In the genomic region with DNA sequence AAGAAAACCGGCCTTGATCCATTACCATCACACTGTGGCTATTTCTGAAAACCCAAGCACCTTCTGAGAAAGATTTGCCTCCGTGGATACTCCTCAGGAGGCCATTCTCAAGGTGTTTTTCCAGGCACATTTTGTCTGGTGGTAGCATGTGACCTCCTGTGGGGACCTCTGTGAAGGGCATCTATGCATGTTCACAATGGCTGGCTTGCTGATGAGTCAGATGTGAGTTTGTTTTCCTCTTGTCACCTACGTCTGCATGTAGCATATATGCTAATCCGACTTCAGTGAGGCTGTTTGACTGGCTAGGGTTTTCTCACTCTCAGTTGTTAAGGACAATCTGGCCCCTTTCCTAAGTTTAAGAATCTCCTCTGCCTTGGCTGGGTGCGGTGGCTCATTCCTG, we compare ENCODE assay signal across 15 cellular contexts. TPM values are rescaled to one million over a fixed set of nuclear protein-coding genes. Genes with fewer than 3 reads are reported as not detected.
"Had no signal": no experiment of that assay in that cellular context is flagged by ENCODE, and none has a peak within 500 bp of the region (broad histone marks: within the 10 kb centered on the region; RNA-seq: fewer than 3 reads in every experiment).

No MANE protein-coding gene starts in this region.

RNA-seq across cellular contexts. Expression of a gene that starts 55.1 kb away (rescaled TPM):
- total RNA-seq: lower lobe of right lung; myocyte; natural killer cell treated with Interleukin-12 subunit alpha and Interleukin-12 subunit beta and Interleukin-15 and Interleukin-18, amount 100 ng/mL, for 72 hours; progenitor cell of endocrine pancreas; pulmonary artery endothelial cell; renal cortical epithelial cell; right atrium auricular region; right lobe of liver; skeletal muscle tissue; smooth muscle cell; suprapubic skin; thoracic aorta had no signal
- polyA plus RNA-seq: liver; naive thymus-derived CD4-positive, alpha-beta T cell; neural cell; smooth muscle cell had no signal
